In genomic region chr9:116842658-116843057, GRCh38 we compare ENCODE assay signal across 16 cellular contexts.
DNase-seq lines count a peak whose midpoint lies in the region; ATAC-seq, FAIRE-seq and TF ChIP-seq lines count a peak whose summit lies in the region.
"Had no signal": no experiment of that assay in that cellular context is flagged by ENCODE, and none has a peak within 500 bp of the region (broad histone marks: within the 10 kb centered on the region; RNA-seq: fewer than 3 reads in every experiment).

No MANE protein-coding gene starts in this region.

- ATAC-seq in HG02798 (IDR thresholded peaks at IDR 0.05; ENCODE audit: poor library complexity, unreplicated experiment) = peak; percentile 37
- ATAC-seq in esophagus mucosa = peak; percentile 48
- ATAC-seq: gastrocnemius medialis, psoas muscle had no signal

- H3K4me2 ChIP-seq in hepatocyte = no peak overlapping the region

- no peak overlapping the region for H3K4me3 ChIP-seq in BE2C (ENCODE audit: low read depth, low read length)
- no peak overlapping the region for H3K4me3 ChIP-seq in hepatocyte
- no peak overlapping the region for H3K4me3 ChIP-seq in thyroid gland (replicated peaks in 1 of 3)
- H3K4me3 ChIP-seq: gastrocnemius medialis, psoas muscle, transverse colon had no signal

- no peaks in the 10 kb centered on the region for H4K20me1 ChIP-seq in hepatocyte (ENCODE audit: insufficient read depth, poor library complexity, severe bottlenecking)

- H3K27ac ChIP-seq in hepatocyte (no peak overlapping the region), thyroid gland (no peak overlapping the region)
- H3K27ac ChIP-seq: gastrocnemius medialis, psoas muscle, transverse colon had no signal

- H3K27me3 ChIP-seq in BE2C (no peaks in the 10 kb centered on the region), hepatocyte (no peaks in the 10 kb centered on the region), thyroid gland (no peaks in the 10 kb centered on the region)
- H3K27me3 ChIP-seq: gastrocnemius medialis, transverse colon had no signal

- intact Hi-C loops in thyroid gland (cut with DNase I) = no loop called here

- H3K4me1 ChIP-seq in BE2C = no peaks in the 10 kb centered on the region
- H3K4me1 ChIP-seq in hepatocyte (ENCODE audit: insufficient read depth) = peaks cover 2% of the 10 kb centered on the region
- H3K4me1 ChIP-seq in thyroid gland = peaks cover 0 to 2% of the 10 kb centered on the region in 2 donors
- H3K4me1 ChIP-seq: gastrocnemius medialis, psoas muscle, transverse colon had no signal

- FAIRE-seq in GM12892 (lab: Jason Lieb, UNC) = no peak
- FAIRE-seq: TTC549 had no signal

- no peak overlapping the region for H2AFZ ChIP-seq in hepatocyte

- DNase-seq in BE2C = no peak
- DNase-seq in NCI-H524 (lab: John Stamatoyannopoulos, UW) = peak; percentile 63 to 74
- no peak for DNase-seq in hepatocyte (ENCODE audit: low spot score)
- no peak for DNase-seq in GM12892 (ENCODE audit: insufficient read length)
- no peak for DNase-seq in thyroid gland
- DNase-seq in stimulated activated CD4-positive, alpha-beta T cell treated with anti-CD3 and anti-CD28 coated beads, Interleukin-4, amount 100 ng/mL, for 4 hours = no peak
- DNase-seq: activated naive CD4-positive, alpha-beta T cell treated with Interleukin-2 at 50 U/mL for 16 hours; DMS153; gastrocnemius medialis; kidney glomerular epithelial cell; NCI-H526 treated with DMSO at 0.1 percent for 48 hours; psoas muscle; transverse colon had no signal

- H3K36me3 ChIP-seq in BE2C = peaks cover 38% of the 10 kb centered on the region
- H3K36me3 ChIP-seq in hepatocyte (replicated peaks; ENCODE audit: insufficient read depth, low read depth) = no peaks in the 10 kb centered on the region
- H3K36me3 ChIP-seq in thyroid gland = no peaks in the 10 kb centered on the region
- H3K36me3 ChIP-seq: gastrocnemius medialis, transverse colon had no signal

- 60% methylated on average over 6 of the region's 6 CpGs for WGBS in hepatocyte (ENCODE audit: low lambda C conversion rate, missing lambda C conversion rate)
- WGBS in thyroid gland, 2 donors = 62 to 79% methylated on average over 5 to 6 of the region's 6 CpGs

- no peak for TF ChIP-seq POLR2A in GM12892 (IDR thresholded peaks at IDR 0.05; ENCODE audit: low read depth, low read length)
- TF ChIP-seq POLR2A in thyroid gland (IDR thresholded peaks at IDR 0.05) = no peak

- H3K9me3 ChIP-seq in BE2C (no peaks in the 10 kb centered on the region), hepatocyte (ENCODE audit: low read depth) (no peaks in the 10 kb centered on the region), thyroid gland (no peaks in the 10 kb centered on the region)
- H3K9me3 ChIP-seq: gastrocnemius medialis, psoas muscle, transverse colon had no signal

- peak; percentile 21; the same call in 1 of the 2 replicates for TF ChIP-seq CTCF in BE2C (IDR thresholded peaks at IDR 0.05; ENCODE audit: low read depth, low read length)
- no peak for TF ChIP-seq CTCF in hepatocyte (IDR thresholded peaks at IDR 0.05; ENCODE audit: poor library complexity)
- no peak for TF ChIP-seq CTCF in thyroid gland (IDR thresholded peaks at IDR 0.05)

- no peaks in the 10 kb centered on the region for H3K79me2 ChIP-seq in hepatocyte

- H3K9me2 ChIP-seq in hepatocyte (replicated peaks; ENCODE audit: insufficient read depth) = no peaks in the 10 kb centered on the region

Comparison
In these comparisons a context has a peak if more than half of its experiments do, and no peak if none do; other contexts are left out.
1. DNase-seq: peak in NCI-H524 (2 of 2); none in BE2C (single experiment), hepatocyte (single experiment), GM12892 (single experiment), thyroid gland (0 of 2) and stimulated activated CD4-positive, alpha-beta T cell treated with anti-CD3 and anti-CD28 coated beads, Interleukin-4, amount 100 ng/mL, for 4 hours (0 of 2).